ENCODE assay signal across 31 cellular contexts in the genomic region with DNA sequence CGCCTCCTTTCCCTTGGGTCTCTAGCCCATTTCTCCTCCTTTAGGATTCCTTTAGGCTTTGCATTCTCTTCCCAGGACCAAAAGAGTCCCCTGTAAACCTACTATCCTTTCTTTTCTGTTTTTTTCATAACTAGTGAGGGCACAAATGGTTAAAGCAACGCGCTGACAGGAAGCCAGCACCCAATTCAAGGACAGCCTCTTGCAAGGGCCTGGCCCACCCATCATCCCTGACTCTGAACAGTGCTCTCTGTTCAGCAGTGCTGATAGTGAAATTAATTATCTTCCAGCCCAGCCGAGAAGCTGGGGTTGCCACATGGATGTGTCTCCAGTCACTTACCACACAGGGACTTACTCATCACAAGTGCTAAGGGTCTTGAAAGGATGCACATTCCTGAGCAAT. TPM values are rescaled to one million over a fixed set of nuclear protein-coding genes. Genes with fewer than 3 reads are reported as not detected.
"Had no signal": no experiment of that assay in that cellular context is flagged by ENCODE, and none has a peak within 500 bp of the region (broad histone marks: within the 10 kb centered on the region; RNA-seq: fewer than 3 reads in every experiment).

No MANE protein-coding gene starts in this region.

- H3K4me1 ChIP-seq: parathyroid adenoma, testis had no signal

- H2AFZ ChIP-seq: parathyroid adenoma had no signal

- H3K4me1 Mint-ChIP-seq: activated naive CD4-positive, alpha-beta T cell treated with anti-CD3 and anti-CD28 coated beads, Interleukin-2, amount 10 ng/mL, durations not matched to agents 7 days and 5 days; activated naive CD8-positive, alpha-beta T cell treated with anti-CD3 and anti-CD28 coated beads, Interleukin-2, amount 10 ng/mL, durations not matched to agents 7 days and 5 days; naive B cell; neural crest cell had no signal

- H3K36me3 ChIP-seq: brain microvascular endothelial cell, heart right ventricle, right atrium auricular region, spleen, WERI-Rb-1 had no signal

- FAIRE-seq: astrocyte, endothelial cell of umbilical vein, urothelium cell line had no signal

- H3K27ac Mint-ChIP-seq: activated CD4-positive, alpha-beta memory T cell treated with anti-CD3 and anti-CD28 coated beads for 36 hours; activated CD4-positive, alpha-beta T cell treated with anti-CD3 and anti-CD28 coated beads, Interleukin-2, amount 10 ng/mL, durations not matched to agents 24 days and 14 days; activated naive CD4-positive, alpha-beta T cell treated with anti-CD3 and anti-CD28 coated beads, Interleukin-2, amount 10 ng/mL, durations not matched to agents 7 days and 5 days; activated naive CD8-positive, alpha-beta T cell treated with anti-CD3 and anti-CD28 coated beads, Interleukin-2, amount 10 ng/mL, durations not matched to agents 7 days and 5 days; activated T-helper 1 cell treated with anti-CD3 and anti-CD28 coated beads, Interleukin-12 subunit alpha, Interleukin-12 subunit beta, Interleukin-2, Interleukin-4 antibody, amounts not matched to agents 30 ng/mL and 10 ng/mL and 1 ng/mL, durations not matched to agents 14 hours and 24 hours and 36 hours; effector memory CD8-positive, alpha-beta T cell had no signal

- H3K27ac ChIP-seq: brain microvascular endothelial cell, heart right ventricle, parathyroid adenoma, right atrium auricular region, spleen, testis, WERI-Rb-1 had no signal

- H3K27me3 ChIP-seq: brain microvascular endothelial cell, testis had no signal

- ATAC-seq: effector memory CD8-positive, alpha-beta T cell; heart right ventricle; left ventricle myocardium superior had no signal

- H3K79me2 ChIP-seq: parathyroid adenoma had no signal

- H3K36me3 Mint-ChIP-seq: activated CD4-positive, alpha-beta memory T cell treated with anti-CD3 and anti-CD28 coated beads for 36 hours; activated naive CD4-positive, alpha-beta T cell treated with anti-CD3 and anti-CD28 coated beads, Interleukin-2, amount 10 ng/mL, durations not matched to agents 7 days and 5 days; naive B cell had no signal

- H3K9me3 Mint-ChIP-seq: activated CD4-positive, alpha-beta memory T cell treated with anti-CD3 and anti-CD28 coated beads for 36 hours; activated naive CD4-positive, alpha-beta T cell treated with anti-CD3 and anti-CD28 coated beads, Interleukin-2, amount 10 ng/mL, durations not matched to agents 7 days and 5 days; activated naive CD8-positive, alpha-beta T cell treated with anti-CD3 and anti-CD28 coated beads, Interleukin-2, amount 10 ng/mL, durations not matched to agents 7 days and 5 days; activated T-helper 1 cell treated with anti-CD3 and anti-CD28 coated beads, Interleukin-12 subunit alpha, Interleukin-12 subunit beta, Interleukin-2, Interleukin-4 antibody, amounts not matched to agents 30 ng/mL and 10 ng/mL and 1 ng/mL, durations not matched to agents 14 hours and 24 hours and 36 hours; effector memory CD8-positive, alpha-beta T cell had no signal

- H3K9me3 ChIP-seq: right atrium auricular region, testis had no signal

- H3K4me3 ChIP-seq: heart right ventricle, right atrium auricular region, spleen, testis had no signal

- H3K4me3 Mint-ChIP-seq: activated CD4-positive, alpha-beta memory T cell treated with anti-CD3 and anti-CD28 coated beads for 36 hours; activated CD4-positive, alpha-beta T cell treated with anti-CD3 and anti-CD28 coated beads, Interleukin-2, amount 10 ng/mL, durations not matched to agents 24 days and 14 days; activated naive CD4-positive, alpha-beta T cell treated with anti-CD3 and anti-CD28 coated beads, Interleukin-2, amount 10 ng/mL, durations not matched to agents 7 days and 5 days; activated naive CD8-positive, alpha-beta T cell treated with anti-CD3 and anti-CD28 coated beads, Interleukin-2, amount 10 ng/mL, durations not matched to agents 7 days and 5 days; activated T-helper 1 cell treated with anti-CD3 and anti-CD28 coated beads, Interleukin-12 subunit alpha, Interleukin-12 subunit beta, Interleukin-2, Interleukin-4 antibody, amounts not matched to agents 30 ng/mL and 10 ng/mL and 1 ng/mL, durations not matched to agents 14 hours and 24 hours and 36 hours; effector memory CD8-positive, alpha-beta T cell; naive B cell; neural crest cell had no signal

- H3K9ac ChIP-seq: parathyroid adenoma had no signal

- DNase-seq: activated CD4-positive, alpha-beta memory T cell treated with anti-CD3 and anti-CD28 coated beads for 36 hours; activated CD4-positive, alpha-beta T cell treated with anti-CD3 and anti-CD28 coated beads, Interleukin-2, amount 10 ng/mL, durations not matched to agents 24 days and 14 days; activated CD4-positive, CD25-positive, alpha-beta regulatory T cell treated with anti-CD3 and anti-CD28 coated beads, Interleukin-2, amount 50 U/mL, for 72 hours; activated CD8-positive, alpha-beta memory T cell treated with anti-CD3 and anti-CD28 coated beads, Interleukin-2, amount 50 U/mL, for 4 hours; activated gamma-delta T cell; activated naive CD4-positive, alpha-beta T cell treated with anti-CD3 and anti-CD28 coated beads, Interleukin-2, amount 10 ng/mL, durations not matched to agents 7 days and 5 days; activated naive CD8-positive, alpha-beta T cell treated with anti-CD3 and anti-CD28 coated beads, Interleukin-2, amount 10 ng/mL, durations not matched to agents 7 days and 5 days; activated T-cell treated with anti-CD3 and anti-CD28 coated beads, Interleukin-2, amount 50 U/mL, for 1 hour; brain microvascular endothelial cell; cortex of kidney; effector memory CD8-positive, alpha-beta T cell; foreskin fibroblast; heart right ventricle; kidney glomerular epithelial cell; left ventricle myocardium superior; naive B cell; occipital lobe; spleen; stimulated activated CD4-positive, alpha-beta T cell treated with anti-CD3 and anti-CD28 coated beads, Interleukin-2, amount 100 ng/mL, for 48 hours; stimulated activated naive CD4-positive, alpha-beta T cell treated with Interleukin-2 at 50 U/mL for 16 hours; testis; trophoblast cell; WERI-Rb-1 had no signal

RNA-seq across cellular contexts. Expression of gene RNF32, which starts 38.3 kb away (rescaled TPM):
- total RNA-seq: endothelial cell of umbilical vein, left ventricle myocardium superior, mesenteric fat pad had no signal
